In genomic region chr11:2655834-2656622, GRCh38 we compare ENCODE assay signal across 12 cellular contexts. TPM values are rescaled to one million over a fixed set of nuclear protein-coding genes. Genes with fewer than 3 reads are reported as not detected.
DNase-seq lines count a peak whose midpoint lies in the region; TF ChIP-seq lines count a peak whose summit lies in the region.
"Had no signal": no experiment of that assay in that cellular context is flagged by ENCODE, and none has a peak within 500 bp of the region (broad histone marks: within the 10 kb centered on the region; RNA-seq: fewer than 3 reads in every experiment).

No MANE protein-coding gene starts in this region.

- intact Hi-C loops in activated CD4-positive, alpha-beta T cell treated with anti-CD3 and anti-CD28 coated beads, Interleukin-2, amount 10 ng/mL, durations not matched to agents 24 days and 14 days (cut with micrococcal nuclease) = no loop called here

- H3F3A ChIP-seq in GM23248 (ENCODE audit: insufficient read depth) = peaks cover 39% of the 10 kb centered on the region

- H3K79me2 ChIP-seq in GM23248 (ENCODE audit: insufficient read depth) = no peaks in the 10 kb centered on the region

- WGBS in GM23248 (ENCODE audit: low coverage in 1 of 2, low lambda C conversion rate in 2 of 2, missing lambda C conversion rate in 2 of 2), 2 experiments = 69 to 73% methylated on average over 6 of the region's 6 CpGs

- H3K9me2 ChIP-seq in GM23248 (ENCODE audit: insufficient read depth) = no peaks in the 10 kb centered on the region

- H4K20me1 ChIP-seq in GM23248 (ENCODE audit: insufficient read depth) = no peaks in the 10 kb centered on the region

- H3K27me3 ChIP-seq in GM23248 (replicated peaks; ENCODE audit: insufficient read depth) = peaks cover 5% of the 10 kb centered on the region; the same call in 1 of the 2 replicates
- no peaks in the 10 kb centered on the region for H3K27me3 ChIP-seq in right atrium auricular region

- H3K9ac ChIP-seq in GM23248 = no peak overlapping the region

- no peaks in the 10 kb centered on the region for H3K4me1 Mint-ChIP-seq in activated CD4-positive, alpha-beta T cell treated with anti-CD3 and anti-CD28 coated beads, Interleukin-2, amount 10 ng/mL, durations not matched to agents 24 days and 14 days

- H3K27me3 Mint-ChIP-seq in activated CD4-positive, alpha-beta T cell treated with anti-CD3 and anti-CD28 coated beads, Interleukin-2, amount 10 ng/mL, durations not matched to agents 24 days and 14 days = no peaks in the 10 kb centered on the region

- H3K4me3 ChIP-seq in GM23248 = no peak overlapping the region
- H3K4me3 ChIP-seq in right atrium auricular region = no peak overlapping the region

- peaks cover 8% of the 10 kb centered on the region for H3K36me3 Mint-ChIP-seq in activated CD4-positive, alpha-beta T cell treated with anti-CD3 and anti-CD28 coated beads, Interleukin-2, amount 10 ng/mL, durations not matched to agents 24 days and 14 days (ENCODE audit: low read depth)

- H3K4me3 Mint-ChIP-seq in activated CD4-positive, alpha-beta T cell treated with anti-CD3 and anti-CD28 coated beads, Interleukin-2, amount 10 ng/mL, durations not matched to agents 24 days and 14 days = no peak overlapping the region

- no peak for TF ChIP-seq CTCF in right atrium auricular region (IDR thresholded peaks at IDR 0.05)

- no peak overlapping the region for H3K4me2 ChIP-seq in GM23248 (ENCODE audit: unreplicated experiment)

- H3K4me1 ChIP-seq in GM23248 (ENCODE audit: insufficient read depth) (no peaks in the 10 kb centered on the region), right atrium auricular region (no peaks in the 10 kb centered on the region)

- in situ Hi-C loops in GM23248 (cut with MboI) = no loop called here

- no peak overlapping the region for H3K27ac ChIP-seq in GM23248
- no peak overlapping the region for H3K27ac ChIP-seq in epithelial cell of prostate
- H3K27ac ChIP-seq in right atrium auricular region = no peak overlapping the region

- peak; percentile 49 for DNase-seq in GM23248
- peak; percentile 77 for DNase-seq in NCI-H69 (lab: John Stamatoyannopoulos, UW)
- peak; percentile 41 for DNase-seq in epithelial cell of prostate (ENCODE audit: low read depth, low spot score)
- peak; percentile 80 for DNase-seq in renal cortical epithelial cell (ENCODE audit: low read depth)
- DNase-seq in right atrium auricular region (ENCODE audit: low spot score) = no peak
- DNase-seq in ureter (ENCODE audit: low spot score) = no peak
- DNase-seq in activated CD4-positive, alpha-beta T cell treated with anti-CD3 and anti-CD28 coated beads, Interleukin-2, amount 10 ng/mL, durations not matched to agents 24 days and 14 days = no peak
- DNase-seq: activated CD8-positive, alpha-beta memory T cell treated with anti-CD3 and anti-CD28 coated beads, Interleukin-2, amount 50 U/mL, for 4 hours; caudate nucleus; stimulated activated CD4-positive, alpha-beta T cell treated with anti-CD3 and anti-CD28 coated beads, Interleukin-1b, Interleukin-23, amount 100 ng/mL, for 48 hours; substantia nigra; T-helper 1 cell had no signal

- no peak overlapping the region for H3K27ac Mint-ChIP-seq in activated CD4-positive, alpha-beta T cell treated with anti-CD3 and anti-CD28 coated beads, Interleukin-2, amount 10 ng/mL, durations not matched to agents 24 days and 14 days

- no peaks in the 10 kb centered on the region for H3K36me3 ChIP-seq in GM23248 (ENCODE audit: low read depth)
- no peaks in the 10 kb centered on the region for H3K36me3 ChIP-seq in right atrium auricular region

- peaks cover 5% of the 10 kb centered on the region for H3K9me3 ChIP-seq in GM23248 (ENCODE audit: low read depth)
- peaks cover 0 to 17% of the 10 kb centered on the region in 2 donors for H3K9me3 ChIP-seq in right atrium auricular region

- H3K9me3 Mint-ChIP-seq in activated CD4-positive, alpha-beta T cell treated with anti-CD3 and anti-CD28 coated beads, Interleukin-2, amount 10 ng/mL, durations not matched to agents 24 days and 14 days = peaks cover 12% of the 10 kb centered on the region

- H2AFZ ChIP-seq in GM23248 = no peak overlapping the region

RNA-seq across cellular contexts. Expression of gene KCNQ1OT1, which starts 43.8 kb away (rescaled TPM):
- total RNA-seq in GM23248 (2014; rRNA removed; shearing (Covaris generic)) = 0.86 and 1.1 TPM in 2 replicates
- 0.28 and 0.49 TPM in 2 replicates for polyA plus RNA-seq in GM23248 (2016; fragmentation: Nextera tagmentation; extraction: Ambion mirVana)
- total RNA-seq in renal cortical epithelial cell (0.35 and 4.8 TPM in 2 replicates), right atrium auricular region (under 1 TPM; 0.35 to 0.37 TPM), ureter (5.0 TPM)
- total RNA-seq in activated CD4-positive, alpha-beta T cell treated with anti-CD3 and anti-CD28 coated beads, Interleukin-2, amount 10 ng/mL, durations not matched to agents 24 days and 14 days = 0.59 and 0.61 TPM in 2 replicates

Comparison
In these comparisons a context has a peak if more than half of its experiments do, and no peak if none do; other contexts are left out.
1. DNase-seq: peak in GM23248 (single experiment), NCI-H69 (single experiment), epithelial cell of prostate (single experiment) and renal cortical epithelial cell (single experiment); none in right atrium auricular region (single experiment), ureter (single experiment) and activated CD4-positive, alpha-beta T cell treated with anti-CD3 and anti-CD28 coated beads, Interleukin-2, amount 10 ng/mL, durations not matched to agents 24 days and 14 days (single experiment).